In genomic region chrX:114626323-114626722, GRCh38 we compare ENCODE assay signal across 9 cellular contexts. TPM values are rescaled to one million over a fixed set of nuclear protein-coding genes. Genes with fewer than 3 reads are reported as not detected.
A peak's percentile ranks its signal among the peaks of the same experiment; 100 is the strongest.
DNase-seq lines count a peak whose midpoint lies in the region; ATAC-seq, FAIRE-seq and TF ChIP-seq lines count a peak whose summit lies in the region.
"Had no signal": no experiment of that assay in that cellular context is flagged by ENCODE, and none has a peak within 500 bp of the region (broad histone marks: within the 10 kb centered on the region; RNA-seq: fewer than 3 reads in every experiment).

No MANE protein-coding gene starts in this region.

- ATAC-seq in GM21576 (IDR thresholded peaks at IDR 0.05; ENCODE audit: unreplicated experiment) (peak; percentile 59), GM21717 (IDR thresholded peaks at IDR 0.05; ENCODE audit: unreplicated experiment) (no peak)

- H3K4me3 ChIP-seq in keratinocyte (ENCODE audit: control insufficient read depth in 2 of 3, extremely low read depth in 1 of 3, insufficient read depth in 2 of 3, low read depth in 1 of 3, low read length in 3 of 3) = no peak overlapping the region
- H3K4me3 ChIP-seq in small intestine (ENCODE audit: low read depth in 1 of 2, low read length in 2 of 2) = no peak overlapping the region

- no peaks in the 10 kb centered on the region for H4K20me1 ChIP-seq in keratinocyte (ENCODE audit: control insufficient read depth, extremely low read depth, insufficient read depth, low read length)

- in situ Hi-C loops in SK-MEL-5 (cut with HindIII; ENCODE audit: low pct_unique_long_range_greater_than_20kb, low sequenced_read_pairs) = no loop called here

- no peaks in the 10 kb centered on the region for H3K9me1 ChIP-seq in keratinocyte (ENCODE audit: control insufficient read depth, extremely low read depth, insufficient read depth, low read length)

- H3K27me3 ChIP-seq in keratinocyte (ENCODE audit: control insufficient read depth, extremely low read depth, insufficient read depth, low read length) = no peaks in the 10 kb centered on the region
- H3K27me3 ChIP-seq in small intestine (ENCODE audit: control insufficient read depth in 2 of 2, insufficient read depth in 2 of 2, low read length in 2 of 2) = no peaks in the 10 kb centered on the region

- H3K9ac ChIP-seq in keratinocyte (ENCODE audit: control insufficient read depth, extremely low read depth, insufficient read depth, low read length) = no peak overlapping the region

- H3K27ac ChIP-seq in keratinocyte (ENCODE audit: control insufficient read depth, insufficient read depth, low read length) = no peak overlapping the region
- H3K27ac ChIP-seq in small intestine (ENCODE audit: low read depth in 1 of 2, low read length in 1 of 2) = no peak overlapping the region

- H3K36me3 ChIP-seq in keratinocyte (ENCODE audit: control insufficient read depth in 2 of 2, extremely low read depth in 1 of 2, insufficient read depth in 2 of 2, low read length in 2 of 2) (no peaks in the 10 kb centered on the region), small intestine (ENCODE audit: control insufficient read depth in 2 of 2, insufficient read depth in 2 of 2, low read length in 2 of 2) (no peaks in the 10 kb centered on the region)

- no peaks in the 10 kb centered on the region for H3K4me1 ChIP-seq in keratinocyte (ENCODE audit: control insufficient read depth, extremely low read depth, insufficient read depth, low read length)
- H3K4me1 ChIP-seq in small intestine (ENCODE audit: control insufficient read depth in 2 of 2, insufficient read depth in 1 of 2, low read depth in 1 of 2, low read length in 1 of 2) = no peaks in the 10 kb centered on the region

- no peak overlapping the region for H2AFZ ChIP-seq in keratinocyte (ENCODE audit: control insufficient read depth, low read length)

- H3K4me2 ChIP-seq in keratinocyte (ENCODE audit: control insufficient read depth, extremely low read depth, insufficient read depth, low read depth, low read length) = no peak overlapping the region

- peak; percentile 11 for DNase-seq in AG20443 (ENCODE audit: low spot score)
- DNase-seq in SK-MEL-5 (ENCODE audit: low read depth, low spot score) = peak; percentile 31
- no peak for DNase-seq in keratinocyte (ENCODE audit: low read depth, low spot score)
- DNase-seq in small intestine = no peak
- no peak for DNase-seq in activated CD4-positive, CD25-positive, alpha-beta regulatory T cell treated with anti-CD3 and anti-CD28 coated beads, Interleukin-2, amount 50 U/mL, for 72 hours
- no peak for DNase-seq in SW 1271 (lab: John Stamatoyannopoulos, UW)
- DNase-seq: amygdala had no signal

- H3K9me3 ChIP-seq in keratinocyte (ENCODE audit: control insufficient read depth, low read depth, low read length) (no peaks in the 10 kb centered on the region), small intestine (ENCODE audit: control insufficient read depth, low read depth) (no peaks in the 10 kb centered on the region)

- FAIRE-seq in keratinocyte (lab: Jason Lieb, UNC) = no peak
- FAIRE-seq in small intestine (lab: Jason Lieb, UNC) = no peak

- TF ChIP-seq CTCF in keratinocyte (optimal IDR thresholded peaks at IDR 0.05 in 1 of 3, IDR thresholded peaks at IDR 0.05 in 1 of 3, conservative IDR thresholded peaks at IDR 0.05 in 1 of 3; ENCODE audit: extremely low read depth in 1 of 3, insufficient read depth in 2 of 3, low read length in 3 of 3) = peak in 2 of 3 experiments; percentile 30 to 49

- dilution Hi-C loops in keratinocyte (cut with MboI; ENCODE audit: extremely low pct_ligation_motif_present, low sequenced_read_pairs) = no loop called here

- no peaks in the 10 kb centered on the region for H3K79me2 ChIP-seq in keratinocyte (ENCODE audit: control insufficient read depth, insufficient read depth, low read length)

RNA-seq across cellular contexts. Expression of gene HTR2C, which starts 42.4 kb away (rescaled TPM):
- not detected in 2 replicates for total RNA-seq in SK-MEL-5 (2014; rRNA removed; shearing (Covaris generic))
- not detected in 2 replicates for polyA plus RNA-seq in SK-MEL-5 (2015; cell fraction: cytosol; rRNA removed)
- not detected in 2 replicates for polyA plus RNA-seq in SK-MEL-5 (2015; cell fraction: nucleus; rRNA removed)
- polyA plus RNA-seq in keratinocyte (not detected in 3 replicates), small intestine (not detected)
- not detected for polyA plus RNA-seq in keratinocyte (2011; ENCODE audit: low read depth)
- polyA plus RNA-seq in keratinocyte (2011; cell fraction: cytosol; rRNA removed) = not detected in 2 replicates
- polyA plus RNA-seq in keratinocyte (2011; cell fraction: nucleus; rRNA removed) = not detected in 2 replicates
- 0.06 TPM in 1 of 2 replicates, not detected in the other for polyA plus RNA-seq in keratinocyte (2012; ENCODE audit: low replicate concordance)
- not detected in 3 replicates for polyA minus RNA-seq in keratinocyte
- not detected for polyA minus RNA-seq in keratinocyte (2011; cell fraction: cytosol; rRNA and poly(A)+ RNA removed)
- polyA minus RNA-seq in keratinocyte (2011; cell fraction: nucleus; rRNA and poly(A)+ RNA removed) = not detected in 2 replicates

Comparison
In these comparisons a context has a peak if more than half of its experiments do, and no peak if none do; other contexts are left out.
1. DNase-seq: peak in AG20443 (single experiment) and SK-MEL-5 (single experiment); none in keratinocyte (single experiment), small intestine (single experiment), activated CD4-positive, CD25-positive, alpha-beta regulatory T cell treated with anti-CD3 and anti-CD28 coated beads, Interleukin-2, amount 50 U/mL, for 72 hours (single experiment) and SW 1271 (0 of 2).